ENCODE assay signal across 8 cellular contexts in genomic region chr5:121962347-121962670, GRCh38.
DNase-seq lines count a peak whose midpoint lies in the region; ATAC-seq and TF ChIP-seq lines count a peak whose summit lies in the region.

No MANE protein-coding gene starts in this region.

- no peak for DNase-seq in LNCaP clone FGC (ENCODE audit: low read depth)
- DNase-seq in NCI-H82 (lab: John Stamatoyannopoulos, UW): no peak
- no peak for DNase-seq in NCI-H345 (lab: John Stamatoyannopoulos, UW)
- no peak for DNase-seq in hypothalamus (lab: John Stamatoyannopoulos, UW)

- H3K4me3 Mint-ChIP-seq in dendritic cell treated with granulocyte-macrophage colony-stimulating factor and Interleukin-4, amounts not matched to agents 40 ng/mL and 50 ng/mL, for 4 days: peak overlapping the region; percentile 95

- peaks cover 15% of the 10 kb centered on the region for H3K4me1 ChIP-seq in neuron (ENCODE audit: insufficient read depth, low read length)

- peaks cover 12% of the 10 kb centered on the region for H3K27me3 Mint-ChIP-seq in dendritic cell treated with granulocyte-macrophage colony-stimulating factor and Interleukin-4, amounts not matched to agents 40 ng/mL and 50 ng/mL, for 4 days

- peak overlapping the region; percentile 92 for H3K4me3 ChIP-seq in LNCaP clone FGC (ENCODE audit: low read depth, low read length)
- H3K4me3 ChIP-seq in neuron (ENCODE audit: low read length): peak overlapping the region; percentile 91

- TF ChIP-seq CTCF in LNCaP clone FGC (IDR thresholded peaks at IDR 0.05; ENCODE audit: control insufficient read depth, extremely low read depth, insufficient read depth): no peak

- peaks cover 24% of the 10 kb centered on the region for H3K36me3 Mint-ChIP-seq in dendritic cell treated with granulocyte-macrophage colony-stimulating factor and Interleukin-4, amounts not matched to agents 40 ng/mL and 50 ng/mL, for 4 days (ENCODE audit: low read depth)

- H3K27me3 ChIP-seq in neuron (ENCODE audit: insufficient read depth, low read length): no peaks in the 10 kb centered on the region

- no peaks in the 10 kb centered on the region for H3K9me3 ChIP-seq in neuron (ENCODE audit: low read length)

- ATAC-seq in GM18498 (IDR thresholded peaks at IDR 0.05; ENCODE audit: unreplicated experiment) (peak; percentile 69), GM21786 (IDR thresholded peaks at IDR 0.05; ENCODE audit: unreplicated experiment) (peak; percentile 58)

- H3K9me3 Mint-ChIP-seq in dendritic cell treated with granulocyte-macrophage colony-stimulating factor and Interleukin-4, amounts not matched to agents 40 ng/mL and 50 ng/mL, for 4 days: peaks cover 9% of the 10 kb centered on the region

- peak overlapping the region; percentile 39 for H2AFZ ChIP-seq in neuron (ENCODE audit: low read depth, low read length)

- peak overlapping the region; percentile 93 for H3K27ac Mint-ChIP-seq in dendritic cell treated with granulocyte-macrophage colony-stimulating factor and Interleukin-4, amounts not matched to agents 40 ng/mL and 50 ng/mL, for 4 days

- peaks cover 33% of the 10 kb centered on the region for H3K4me1 Mint-ChIP-seq in dendritic cell treated with granulocyte-macrophage colony-stimulating factor and Interleukin-4, amounts not matched to agents 40 ng/mL and 50 ng/mL, for 4 days (ENCODE audit: low read depth)

- intact Hi-C loops in dendritic cell treated with granulocyte-macrophage colony-stimulating factor and Interleukin-4, amounts not matched to agents 40 ng/mL and 50 ng/mL, for 4 days (cut with micrococcal nuclease): loop anchor here (10.0 kb wide), 2 partner anchors 112 to 1552 kb away; partner anchors contain the start of genes CSNK1G3 and LOX

- peaks cover 2% of the 10 kb centered on the region for H3K36me3 ChIP-seq in neuron (ENCODE audit: insufficient read depth, low read length)
